In genomic region chr11:73257342-73258103, GRCh38 we compare ENCODE assay signal across 10 cellular contexts. TPM values are rescaled to one million over a fixed set of nuclear protein-coding genes. Genes with fewer than 3 reads are reported as not detected.
DNase-seq lines count a peak whose midpoint lies in the region; ATAC-seq and TF ChIP-seq lines count a peak whose summit lies in the region.
"Had no signal": no experiment of that assay in that cellular context is flagged by ENCODE, and none has a peak within 500 bp of the region (broad histone marks: within the 10 kb centered on the region; RNA-seq: fewer than 3 reads in every experiment).

No MANE protein-coding gene starts in this region.

- peak overlapping the region; percentile 76 for H3K9ac ChIP-seq in SK-N-SH

- peak overlapping the region; percentile 71 for H3K4me2 ChIP-seq in SK-N-SH

- DNase-seq in Daoy (ENCODE audit: low read depth) (peak; percentile 85), SK-N-SH (no peak), fibroblast of the conjunctiva (ENCODE audit: low read depth) (peak; percentile 23), ovary (peak; percentile 42 to 74 (median 44)), NCI-H345 (lab: John Stamatoyannopoulos, UW) (no peak), GF-D8 (lab: John Stamatoyannopoulos, UW) (no peak)
- no peak for DNase-seq in activated CD8-positive, alpha-beta T cell treated with anti-CD3 and anti-CD28 coated beads, Interleukin-2, amount 10 ng/mL, durations not matched to agents 7 days and 5 days
- DNase-seq: OCI-M1 had no signal

- TF ChIP-seq CTCF in SK-N-SH (IDR thresholded peaks at IDR 0.05) = no peak
- no peak for TF ChIP-seq CTCF in ovary (IDR thresholded peaks at IDR 0.05)

- H3K9me3 ChIP-seq in SK-N-SH (no peaks in the 10 kb centered on the region), ovary (no peaks in the 10 kb centered on the region)

- H3K27me3 Mint-ChIP-seq in activated CD8-positive, alpha-beta T cell treated with anti-CD3 and anti-CD28 coated beads, Interleukin-2, amount 10 ng/mL, durations not matched to agents 7 days and 5 days (ENCODE audit: low read depth) = peaks cover 16% of the 10 kb centered on the region

- no peak for TF ChIP-seq POLR2A in ovary (IDR thresholded peaks at IDR 0.05)

- H3K4me3 ChIP-seq in SK-N-SH (ENCODE audit: low read depth in 2 of 2, low read length in 1 of 2) (no peak overlapping the region), ovary (no peak overlapping the region)

- intact Hi-C loops in ovary (cut with DNase I) = no loop called here

- H2AFZ ChIP-seq in SK-N-SH (ENCODE audit: low read depth) = peak overlapping the region; percentile 70

- 40% methylated on average over 5 of the region's 6 CpGs for WGBS in SK-N-SH (ENCODE audit: low lambda C conversion rate)
- 44 to 51% (median 49%) methylated on average over 6 of the region's 6 CpGs for WGBS in ovary, 3 donors

- H3K36me3 ChIP-seq in SK-N-SH (replicated peaks in 1 of 2; ENCODE audit: control insufficient read depth in 1 of 2, insufficient read depth in 2 of 2, low read length in 1 of 2) (no peaks in the 10 kb centered on the region), ovary (no peaks in the 10 kb centered on the region)

- no peak for ATAC-seq in GM19395 (IDR thresholded peaks at IDR 0.05; ENCODE audit: unreplicated experiment)
- no peak for ATAC-seq in activated CD8-positive, alpha-beta T cell treated with anti-CD3 and anti-CD28 coated beads, Interleukin-2, amount 10 ng/mL, durations not matched to agents 7 days and 5 days

- no peaks in the 10 kb centered on the region for H3K27me3 ChIP-seq in SK-N-SH (ENCODE audit: insufficient read depth)
- no peaks in the 10 kb centered on the region for H3K27me3 ChIP-seq in ovary

- H3K27ac ChIP-seq in SK-N-SH (ENCODE audit: low read depth in 2 of 2, low read length in 1 of 2) (peak overlapping the region; percentile 56 to 98), ovary (no peak overlapping the region)

- H3K4me1 ChIP-seq in SK-N-SH (ENCODE audit: control insufficient read depth in 1 of 2, insufficient read depth in 2 of 2, low read depth in 1 of 2, low read length in 1 of 2) (peaks cover 12 to 18% of the 10 kb centered on the region in 2 experiments; a peak in 3 of 4 replicates), ovary (ENCODE audit: insufficient read depth) (peaks cover 10% of the 10 kb centered on the region)

- no peaks in the 10 kb centered on the region for H3K36me3 Mint-ChIP-seq in activated CD8-positive, alpha-beta T cell treated with anti-CD3 and anti-CD28 coated beads, Interleukin-2, amount 10 ng/mL, durations not matched to agents 7 days and 5 days (ENCODE audit: low read depth)
- H3K36me3 Mint-ChIP-seq: activated naive CD4-positive, alpha-beta T cell treated with anti-CD3 and anti-CD28 coated beads, Interleukin-2, amount 50 U/mL, for 24 hours had no signal

- H3K4me3 Mint-ChIP-seq in activated CD8-positive, alpha-beta T cell treated with anti-CD3 and anti-CD28 coated beads, Interleukin-2, amount 10 ng/mL, durations not matched to agents 7 days and 5 days = no peak overlapping the region
- H3K4me3 Mint-ChIP-seq: activated naive CD4-positive, alpha-beta T cell treated with anti-CD3 and anti-CD28 coated beads, Interleukin-2, amount 50 U/mL, for 24 hours had no signal

- no peaks in the 10 kb centered on the region for H3K79me2 ChIP-seq in SK-N-SH (ENCODE audit: insufficient read depth)

- POLR2A ChIA-PET in SK-N-SH (lab: Yijun Ruan, JAX) = no interaction called here
- POLR2A ChIA-PET in activated CD8-positive, alpha-beta T cell treated with anti-CD3 and anti-CD28 coated beads, Interleukin-2, amount 10 ng/mL, durations not matched to agents 7 days and 5 days (lab: Charles Lee) = no interaction called here

- H4K20me1 ChIP-seq in SK-N-SH (ENCODE audit: insufficient read depth) = no peaks in the 10 kb centered on the region

- no peaks in the 10 kb centered on the region for H3K9me2 ChIP-seq in SK-N-SH

- no peaks in the 10 kb centered on the region for H3K4me1 Mint-ChIP-seq in activated CD8-positive, alpha-beta T cell treated with anti-CD3 and anti-CD28 coated beads, Interleukin-2, amount 10 ng/mL, durations not matched to agents 7 days and 5 days (ENCODE audit: low read depth)
- H3K4me1 Mint-ChIP-seq: activated naive CD4-positive, alpha-beta T cell treated with anti-CD3 and anti-CD28 coated beads, Interleukin-2, amount 50 U/mL, for 24 hours had no signal

- CTCF ChIA-PET in SK-N-SH (lab: Yijun Ruan, JAX) = interaction anchor here (0.7 to 3.1 kb wide), 10 partner anchors 10 to 94 kb away, joined by 3 to 18 read pairs (median 4); no protein-coding TSS in a partner anchor
- CTCF ChIA-PET in activated CD8-positive, alpha-beta T cell treated with anti-CD3 and anti-CD28 coated beads, Interleukin-2, amount 10 ng/mL, durations not matched to agents 7 days and 5 days (lab: Charles Lee) = interaction anchor here (1.3 kb wide), 1 partner anchor 32 kb away, joined by 4 read pairs; no protein-coding TSS in a partner anchor

- no peaks in the 10 kb centered on the region for H3K9me3 Mint-ChIP-seq in activated CD8-positive, alpha-beta T cell treated with anti-CD3 and anti-CD28 coated beads, Interleukin-2, amount 10 ng/mL, durations not matched to agents 7 days and 5 days (ENCODE audit: insufficient read depth)
- H3K9me3 Mint-ChIP-seq: activated naive CD4-positive, alpha-beta T cell treated with anti-CD3 and anti-CD28 coated beads, Interleukin-2, amount 50 U/mL, for 24 hours had no signal

- no peak overlapping the region for H3K27ac Mint-ChIP-seq in activated CD8-positive, alpha-beta T cell treated with anti-CD3 and anti-CD28 coated beads, Interleukin-2, amount 10 ng/mL, durations not matched to agents 7 days and 5 days
- H3K27ac Mint-ChIP-seq: activated naive CD4-positive, alpha-beta T cell treated with anti-CD3 and anti-CD28 coated beads, Interleukin-2, amount 50 U/mL, for 24 hours had no signal

- H3F3A ChIP-seq in SK-N-SH (replicated peaks; ENCODE audit: insufficient read depth) = peaks cover 25% of the 10 kb centered on the region

- TF ChIP-seq EP300 in SK-N-SH (IDR thresholded peaks at IDR 0.05; ENCODE audit: borderline replicate concordance in 1 of 2, low read depth in 1 of 2, low read length in 1 of 2) (peak in 1 of 2 experiments; percentile 53; a peak in 1 of 4 replicates), ovary (IDR thresholded peaks at IDR 0.05) (no peak)

- TF ChIP-seq RAD21 in SK-N-SH (IDR thresholded peaks at IDR 0.05; ENCODE audit: low read length) = no peak

TF ChIP-seq in SK-N-SH, 30 proteins besides CTCF, POLR2A, EP300 and RAD21 (continues in another document):
- no peak for TF ChIP-seq RCOR1 (IDR thresholded peaks at IDR 0.05; ENCODE audit: low read length)
- peak; percentile 88 for TF ChIP-seq TEAD4 (IDR thresholded peaks at IDR 0.05; ENCODE audit: borderline replicate concordance, insufficient read depth)
- TF ChIP-seq POLR2AphosphoS5 (IDR thresholded peaks at IDR 0.05; ENCODE audit: low read depth, low read length) = peak; percentile 41; the same call in 1 of the 2 replicates
- peak; percentile 33; the same call in 1 of the 2 replicates for TF ChIP-seq JUND (IDR thresholded peaks at IDR 0.05)
- no peak for TF ChIP-seq ZBTB33 (IDR thresholded peaks at IDR 0.05; ENCODE audit: borderline replicate concordance, low read depth)
- TF ChIP-seq NFIC (IDR thresholded peaks at IDR 0.05; ENCODE audit: borderline replicate concordance) = peak; percentile 62; the same call in 1 of the 2 replicates
- peak; percentile 34; the same call in 1 of the 2 replicates for TF ChIP-seq GABPA (IDR thresholded peaks at IDR 0.05; ENCODE audit: low read depth)

RNA-seq across cellular contexts. Expression of gene P2RY6, which starts 14.6 kb away (rescaled TPM):
- total RNA-seq in Daoy (2014; rRNA removed; shearing (Covaris generic)) = 0.80 TPM in 1 of 2 replicates, not detected in the other
- polyA plus RNA-seq in SK-N-SH (2012; rRNA removed) (0.15 and 0.16 TPM in 2 replicates), ovary (under 1 TPM; 0.57 to 0.79 TPM)
- polyA plus RNA-seq in SK-N-SH (2012; cell fraction: cytosol; rRNA removed) = 0.09 and 0.31 TPM in 2 replicates
- polyA plus RNA-seq in SK-N-SH (2012; cell fraction: nucleus; rRNA removed) = 0.26 and 0.27 TPM in 2 replicates
- 1 to 10 TPM in 2 of 7 donors, under 1 TPM in 4, not detected in 1; 0.23 to 1.4 (median 0.62) TPM for total RNA-seq in ovary
- not detected for total RNA-seq in activated CD8-positive, alpha-beta T cell treated with anti-CD3 and anti-CD28 coated beads, Interleukin-2, amount 10 ng/mL, durations not matched to agents 7 days and 5 days

RNA-seq across cellular contexts. Expression of gene P2RY2, which starts 39.4 kb away (rescaled TPM):
- total RNA-seq in Daoy (2014; rRNA removed; shearing (Covaris generic)) = 0.74 TPM in 1 of 2 replicates, not detected in the other
- polyA plus RNA-seq in SK-N-SH (2012; rRNA removed) (0.12 and 0.13 TPM in 2 replicates), ovary (1 to 10 TPM in 1 of 2 donors, under 1 TPM in 1; 0.44 to 1.0 TPM)
- polyA plus RNA-seq in SK-N-SH (2012; cell fraction: cytosol; rRNA removed) = 0.05 and 0.07 TPM in 2 replicates
- polyA plus RNA-seq in SK-N-SH (2012; cell fraction: nucleus; rRNA removed) = 0.02 and 0.14 TPM in 2 replicates
- total RNA-seq in ovary = 1 to 10 TPM in 4 of 7 donors, under 1 TPM in 3; 0.48 to 1.6 (median 1.3) TPM
- not detected for total RNA-seq in activated CD8-positive, alpha-beta T cell treated with anti-CD3 and anti-CD28 coated beads, Interleukin-2, amount 10 ng/mL, durations not matched to agents 7 days and 5 days

RNA-seq across cellular contexts. Expression of gene ARHGEF17, which starts 50.6 kb away (rescaled TPM):
- 4.7 and 6.0 TPM in 2 replicates for total RNA-seq in Daoy (2014; rRNA removed; shearing (Covaris generic))
- polyA plus RNA-seq in SK-N-SH (2012; rRNA removed) = 45.9 and 48.4 TPM in 2 replicates
- polyA plus RNA-seq in SK-N-SH (2012; cell fraction: cytosol; rRNA removed) = 8.0 and 13.3 TPM in 2 replicates
- polyA plus RNA-seq in SK-N-SH (2012; cell fraction: nucleus; rRNA removed) = 273 and 324 TPM in 2 replicates
- total RNA-seq in ovary = 10 to 100 TPM; 29.8 to 83.8 (median 46.7) TPM
- polyA plus RNA-seq in ovary = 10 to 100 TPM; 21.0 to 38.0 TPM
- total RNA-seq in activated CD8-positive, alpha-beta T cell treated with anti-CD3 and anti-CD28 coated beads, Interleukin-2, amount 10 ng/mL, durations not matched to agents 7 days and 5 days = under 1 TPM in 1 of 2 experiments, not detected in 1; 0.18 TPM

Comparison
In these comparisons a context has a peak if more than half of its experiments do, and no peak if none do; other contexts are left out.
1. DNase-seq: peak in Daoy (single experiment), fibroblast of the conjunctiva (single experiment) and ovary (5 of 5); none in SK-N-SH (single experiment), NCI-H345 (single experiment), activated CD8-positive, alpha-beta T cell treated with anti-CD3 and anti-CD28 coated beads, Interleukin-2, amount 10 ng/mL, durations not matched to agents 7 days and 5 days (single experiment) and GF-D8 (single experiment).
2. H3K27ac ChIP-seq: peak in SK-N-SH (2 of 2); none in ovary (0 of 2).